In the genomic region with DNA sequence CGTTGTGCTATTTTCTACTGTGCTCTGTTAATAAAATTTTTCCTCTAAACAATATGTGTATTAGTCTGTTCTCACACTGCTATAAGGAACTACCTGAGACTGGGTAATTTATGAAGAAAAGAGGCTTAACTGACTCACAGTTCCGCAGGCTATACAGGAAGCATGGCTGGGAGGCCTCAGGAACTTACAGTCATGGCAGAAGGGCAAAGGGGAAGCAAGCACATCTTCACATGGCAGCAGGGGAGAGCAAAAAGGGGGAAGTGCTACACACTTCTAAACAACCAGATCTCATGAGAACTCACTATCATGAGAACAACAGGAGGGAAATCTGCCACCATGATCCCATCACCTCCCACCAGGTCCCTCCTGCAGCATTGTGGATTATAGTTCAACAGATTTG, we compare ENCODE assay signal across 1 cellular context. TPM values are rescaled to one million over a fixed set of nuclear protein-coding genes. Genes with fewer than 3 reads are reported as not detected.
"Had no signal": no experiment of that assay in that cellular context is flagged by ENCODE, and none has a peak within 500 bp of the region (broad histone marks: within the 10 kb centered on the region; RNA-seq: fewer than 3 reads in every experiment).

No MANE protein-coding gene starts in this region.

RNA-seq across cellular contexts. Expression of a gene that starts 44.0 kb away (rescaled TPM):
- total RNA-seq: naive thymus-derived CD8-positive, alpha-beta T cell had no signal
